Comparison of ENCODE assay signal across 8 cellular contexts in the genomic region with DNA sequence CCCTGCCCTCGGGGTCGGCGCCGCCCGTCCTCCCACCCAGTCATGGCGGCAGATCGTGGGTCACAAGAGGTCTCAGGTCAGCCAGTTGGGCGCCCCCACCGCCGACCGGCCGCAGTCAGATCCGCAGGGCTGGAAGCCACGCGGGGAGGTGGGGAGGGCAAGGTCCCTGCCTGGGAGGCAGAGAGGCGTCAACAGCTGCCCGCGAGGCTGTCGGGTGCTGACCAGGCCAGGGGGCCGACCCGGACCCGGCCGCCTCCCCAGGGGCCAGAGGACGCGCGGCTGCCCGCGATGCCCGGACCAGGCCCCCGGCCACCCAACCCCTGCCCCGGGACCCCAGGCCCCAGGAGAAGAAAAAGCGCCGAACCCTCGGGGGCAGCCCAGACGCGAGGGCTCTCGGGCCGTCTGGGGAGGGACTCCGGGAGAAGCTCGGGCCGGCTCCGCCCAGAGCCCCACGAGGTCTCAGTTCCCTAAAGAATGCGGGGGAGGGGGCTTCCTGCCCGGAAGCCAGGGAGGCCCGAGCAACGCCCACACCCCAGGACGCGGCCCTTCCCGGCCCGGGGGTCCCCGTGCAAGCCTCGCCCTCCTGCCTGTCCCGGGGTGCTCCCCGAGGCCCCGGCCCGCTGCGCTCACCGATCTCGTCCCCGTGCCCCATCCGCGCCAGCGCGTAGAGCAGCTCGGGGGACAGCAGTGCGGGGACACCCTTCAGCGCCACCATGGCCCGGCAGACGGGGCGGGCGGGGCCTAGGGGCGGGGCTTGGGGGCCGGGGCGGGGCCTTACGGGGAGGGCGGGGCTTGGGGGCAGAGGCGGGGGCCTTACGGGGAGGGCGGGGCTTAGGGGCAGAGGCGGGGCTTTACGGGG. TPM values are rescaled to one million over a fixed set of nuclear protein-coding genes. Genes with fewer than 3 reads are reported as not detected.
A peak's percentile ranks its signal among the peaks of the same experiment; 100 is the strongest.
DNase-seq lines count a peak whose midpoint lies in the region; ATAC-seq and TF ChIP-seq lines count a peak whose summit lies in the region.

A gene with protein sequence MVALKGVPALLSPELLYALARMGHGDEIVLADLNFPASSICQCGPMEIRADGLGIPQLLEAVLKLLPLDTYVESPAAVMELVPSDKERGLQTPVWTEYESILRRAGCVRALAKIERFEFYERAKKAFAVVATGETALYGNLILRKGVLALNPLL (minus strand): TSS at position 727 of the 859 bp plus-strand sequence. CDS start 12 bp downstream, at position 715.

- H3K9me3 Mint-ChIP-seq in activated CD8-positive, alpha-beta memory T cell treated with anti-CD3 and anti-CD28 coated beads, Interleukin-2, amount 10 ng/mL, durations not matched to agents 7 days and 5 days (ENCODE audit: low read depth) = no peaks in the 10 kb centered on the region
- H3K9me3 Mint-ChIP-seq in naive B cell = no peaks in the 10 kb centered on the region
- no peaks in the 10 kb centered on the region for H3K9me3 Mint-ChIP-seq in stimulated activated naive CD8-positive, alpha-beta T cell treated with anti-CD3 and anti-CD28 coated beads, Interleukin-15, Interleukin-2, amounts not matched to agents 100 ng/mL and 50 ng/mL, for 24 hours

- DNase-seq in NCI-H2171 (lab: John Stamatoyannopoulos, UW) (peak; percentile 28), erythroblast (lab: John Stamatoyannopoulos, UW) (peak; percentile 73 to 77), naive B cell (peak; percentile 81), NCI-H524 treated with DMSO at 0.1 percent for 48 hours (lab: John Stamatoyannopoulos, UW) (no peak)
- DNase-seq in activated CD8-positive, alpha-beta memory T cell treated with anti-CD3 and anti-CD28 coated beads, Interleukin-2, amount 10 ng/mL, durations not matched to agents 7 days and 5 days = peak; percentile 75

- peak within 1 kb of the TSS; percentile 62 for H3K4me3 Mint-ChIP-seq in activated CD8-positive, alpha-beta memory T cell treated with anti-CD3 and anti-CD28 coated beads, Interleukin-2, amount 10 ng/mL, durations not matched to agents 7 days and 5 days
- H3K4me3 Mint-ChIP-seq in naive B cell = peak within 1 kb of the TSS; percentile 62 to 88 (median 80)
- peak within 1 kb of the TSS; percentile 84 for H3K4me3 Mint-ChIP-seq in stimulated activated naive CD8-positive, alpha-beta T cell treated with anti-CD3 and anti-CD28 coated beads, Interleukin-15, Interleukin-2, amounts not matched to agents 100 ng/mL and 50 ng/mL, for 24 hours

- peak; percentile 75 for ATAC-seq in GM18502 (IDR thresholded peaks at IDR 0.05; ENCODE audit: poor library complexity, unreplicated experiment)
- peak; percentile 62 for ATAC-seq in HG02588 (IDR thresholded peaks at IDR 0.05; ENCODE audit: unreplicated experiment)
- ATAC-seq in activated CD8-positive, alpha-beta memory T cell treated with anti-CD3 and anti-CD28 coated beads, Interleukin-2, amount 10 ng/mL, durations not matched to agents 7 days and 5 days = peak; percentile 91
- ATAC-seq in naive B cell (ENCODE audit: low read depth in 2 of 2) = peak; percentile 86 to 88

- H3K27ac Mint-ChIP-seq in activated CD8-positive, alpha-beta memory T cell treated with anti-CD3 and anti-CD28 coated beads, Interleukin-2, amount 10 ng/mL, durations not matched to agents 7 days and 5 days = no peak within 1 kb of the TSS
- peak within 1 kb of the TSS in 2 of 6 donors; percentile 85 to 92 for H3K27ac Mint-ChIP-seq in naive B cell
- H3K27ac Mint-ChIP-seq in stimulated activated naive CD8-positive, alpha-beta T cell treated with anti-CD3 and anti-CD28 coated beads, Interleukin-15, Interleukin-2, amounts not matched to agents 100 ng/mL and 50 ng/mL, for 24 hours = peak within 1 kb of the TSS; percentile 58

- CTCF ChIA-PET in activated CD8-positive, alpha-beta memory T cell treated with anti-CD3 and anti-CD28 coated beads, Interleukin-2, amount 10 ng/mL, durations not matched to agents 7 days and 5 days (lab: Charles Lee) = interaction anchor here (0.7 to 1.5 kb wide), 5 partner anchors 9 to 82 kb away, joined by 3 to 7 read pairs (median 3); no protein-coding TSS in a partner anchor

- no peaks in the 10 kb centered on the region for H3K27me3 Mint-ChIP-seq in activated CD8-positive, alpha-beta memory T cell treated with anti-CD3 and anti-CD28 coated beads, Interleukin-2, amount 10 ng/mL, durations not matched to agents 7 days and 5 days
- no peaks in the 10 kb centered on the region for H3K27me3 Mint-ChIP-seq in naive B cell
- no peaks in the 10 kb centered on the region for H3K27me3 Mint-ChIP-seq in stimulated activated naive CD8-positive, alpha-beta T cell treated with anti-CD3 and anti-CD28 coated beads, Interleukin-15, Interleukin-2, amounts not matched to agents 100 ng/mL and 50 ng/mL, for 24 hours

- no peak for TF ChIP-seq POLR2A in erythroblast (IDR thresholded peaks at IDR 0.05; ENCODE audit: low read length)

- peaks cover 2% of the 10 kb centered on the region for H3K36me3 Mint-ChIP-seq in activated CD8-positive, alpha-beta memory T cell treated with anti-CD3 and anti-CD28 coated beads, Interleukin-2, amount 10 ng/mL, durations not matched to agents 7 days and 5 days
- H3K36me3 Mint-ChIP-seq in naive B cell = no peaks in the 10 kb centered on the region
- peaks cover 7% of the 10 kb centered on the region for H3K36me3 Mint-ChIP-seq in stimulated activated naive CD8-positive, alpha-beta T cell treated with anti-CD3 and anti-CD28 coated beads, Interleukin-15, Interleukin-2, amounts not matched to agents 100 ng/mL and 50 ng/mL, for 24 hours (ENCODE audit: low read depth)

- peaks cover 13% of the 10 kb centered on the region for H3K4me1 Mint-ChIP-seq in activated CD8-positive, alpha-beta memory T cell treated with anti-CD3 and anti-CD28 coated beads, Interleukin-2, amount 10 ng/mL, durations not matched to agents 7 days and 5 days
- peaks cover 24 to 34% (median 32%) of the 10 kb centered on the region in 3 donors for H3K4me1 Mint-ChIP-seq in naive B cell
- peaks cover 16% of the 10 kb centered on the region for H3K4me1 Mint-ChIP-seq in stimulated activated naive CD8-positive, alpha-beta T cell treated with anti-CD3 and anti-CD28 coated beads, Interleukin-15, Interleukin-2, amounts not matched to agents 100 ng/mL and 50 ng/mL, for 24 hours (ENCODE audit: low read depth)

RNA-seq across cellular contexts. Expression of the gene that starts here (rescaled TPM):
- total RNA-seq in activated CD8-positive, alpha-beta memory T cell treated with anti-CD3 and anti-CD28 coated beads, Interleukin-2, amount 10 ng/mL, durations not matched to agents 7 days and 5 days = 10 to 100 TPM in 1 of 2 experiments, 1 to 10 TPM in 1; 9.1 to 13.1 TPM
- 10 to 100 TPM; 31.3 to 46.5 (median 42.0) TPM for polyA plus RNA-seq in naive B cell (ENCODE audit: low read depth in 6 of 6)
